ENCODE assay signal across 15 cellular contexts in the genomic region with DNA sequence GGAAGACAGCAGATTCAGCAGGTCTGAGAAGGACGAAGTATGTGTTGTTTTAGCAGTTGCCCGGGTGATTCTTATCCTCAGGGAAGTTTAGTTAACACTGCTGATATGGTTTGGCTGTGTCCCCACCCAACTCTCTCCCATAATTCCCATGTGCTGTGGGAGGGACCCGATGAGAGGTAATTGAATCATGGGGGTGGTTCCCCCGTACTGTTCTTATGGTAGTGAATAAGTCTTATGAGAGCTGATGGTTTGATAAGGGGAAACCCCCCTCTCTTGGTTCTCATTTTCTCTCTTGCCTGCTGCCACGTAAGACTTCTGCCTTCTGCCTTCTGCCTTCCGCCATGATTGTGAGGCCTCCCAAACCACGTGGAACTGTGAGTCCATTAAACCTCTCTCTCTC.
DNase-seq lines count a peak whose midpoint lies in the region; ATAC-seq, FAIRE-seq and TF ChIP-seq lines count a peak whose summit lies in the region.
"Had no signal": no experiment of that assay in that cellular context is flagged by ENCODE, and none has a peak within 500 bp of the region (broad histone marks: within the 10 kb centered on the region; RNA-seq: fewer than 3 reads in every experiment).

No MANE protein-coding gene starts in this region.

- no peak for TF ChIP-seq CTCF in stomach (IDR thresholded peaks at IDR 0.05)

- H3K36me3 ChIP-seq in small intestine (ENCODE audit: control insufficient read depth in 2 of 2, insufficient read depth in 2 of 2, low read length in 2 of 2) (no peaks in the 10 kb centered on the region), stomach (no peaks in the 10 kb centered on the region)
- H3K36me3 ChIP-seq: cardiac muscle cell, upper lobe of left lung had no signal

- ATAC-seq in activated T-helper 17 cell treated with anti-CD3 and anti-CD28 coated beads, Interleukin-2, amount 50 U/mL, for 72 hours (replicated peaks) = peak; percentile 94
- ATAC-seq in HG02588 (IDR thresholded peaks at IDR 0.05; ENCODE audit: unreplicated experiment) = no peak
- no peak for ATAC-seq in HG02623 (IDR thresholded peaks at IDR 0.05; ENCODE audit: unreplicated experiment)
- ATAC-seq: Right ventricle myocardium inferior had no signal

- no peak for TF ChIP-seq EP300 in stomach (IDR thresholded peaks at IDR 0.05)

- peak overlapping the region; percentile 63 for H3K4me3 Mint-ChIP-seq in activated T-helper 17 cell treated with anti-CD3 and anti-CD28 coated beads, Interleukin-2, amount 50 U/mL, for 72 hours
- H3K4me3 Mint-ChIP-seq in stimulated activated naive CD8-positive, alpha-beta T cell treated with anti-CD3 and anti-CD28 coated beads, Interleukin-15, Interleukin-2, amounts not matched to agents 100 ng/mL and 50 ng/mL, for 24 hours = no peak overlapping the region

- H3K27me3 Mint-ChIP-seq in activated T-helper 17 cell treated with anti-CD3 and anti-CD28 coated beads, Interleukin-2, amount 50 U/mL, for 72 hours = no peaks in the 10 kb centered on the region
- H3K27me3 Mint-ChIP-seq in stimulated activated naive CD8-positive, alpha-beta T cell treated with anti-CD3 and anti-CD28 coated beads, Interleukin-15, Interleukin-2, amounts not matched to agents 100 ng/mL and 50 ng/mL, for 24 hours = peaks cover 5% of the 10 kb centered on the region

- H3K36me3 Mint-ChIP-seq in activated T-helper 17 cell treated with anti-CD3 and anti-CD28 coated beads, Interleukin-2, amount 50 U/mL, for 72 hours (ENCODE audit: low read depth) = no peaks in the 10 kb centered on the region
- peaks cover 4% of the 10 kb centered on the region for H3K36me3 Mint-ChIP-seq in stimulated activated naive CD8-positive, alpha-beta T cell treated with anti-CD3 and anti-CD28 coated beads, Interleukin-15, Interleukin-2, amounts not matched to agents 100 ng/mL and 50 ng/mL, for 24 hours (ENCODE audit: low read depth)

- no peaks in the 10 kb centered on the region for H3K9me3 Mint-ChIP-seq in activated T-helper 17 cell treated with anti-CD3 and anti-CD28 coated beads, Interleukin-2, amount 50 U/mL, for 72 hours
- H3K9me3 Mint-ChIP-seq in stimulated activated naive CD8-positive, alpha-beta T cell treated with anti-CD3 and anti-CD28 coated beads, Interleukin-15, Interleukin-2, amounts not matched to agents 100 ng/mL and 50 ng/mL, for 24 hours = peaks cover 6% of the 10 kb centered on the region

- TF ChIP-seq POLR2A in stomach (IDR thresholded peaks at IDR 0.05) = no peak

- H3K9me3 ChIP-seq in small intestine (ENCODE audit: control insufficient read depth, low read depth) (no peaks in the 10 kb centered on the region), stomach (no peaks in the 10 kb centered on the region)
- H3K9me3 ChIP-seq: upper lobe of left lung had no signal

- peak; percentile 58 for DNase-seq in activated naive CD4-positive, alpha-beta T cell treated with Interleukin-2 at 50 U/mL for 16 hours
- no peak for DNase-seq in activated naive CD4-positive, alpha-beta T cell (lab: John Stamatoyannopoulos, UW)
- peak; percentile 3 for DNase-seq in small intestine
- DNase-seq in stomach = no peak
- DNase-seq: kidney glomerular epithelial cell, NCI-H2081 treated with DMSO at 0.1 percent for 48 hours had no signal

- H3K27ac ChIP-seq in small intestine (ENCODE audit: low read depth in 1 of 2, low read length in 1 of 2) = no peak overlapping the region
- H3K27ac ChIP-seq in stomach = no peak overlapping the region
- H3K27ac ChIP-seq: cardiac muscle cell, upper lobe of left lung had no signal

- H3K4me3 ChIP-seq in small intestine (ENCODE audit: low read depth in 1 of 2, low read length in 2 of 2) = no peak overlapping the region
- no peak overlapping the region for H3K4me3 ChIP-seq in stomach
- H3K4me3 ChIP-seq: cardiac muscle cell, upper lobe of left lung had no signal

- H3K4me1 ChIP-seq in small intestine (ENCODE audit: control insufficient read depth in 2 of 2, insufficient read depth in 1 of 2, low read depth in 1 of 2, low read length in 1 of 2) (no peaks in the 10 kb centered on the region), stomach (peaks cover 0 to 3% (median 0%) of the 10 kb centered on the region in 4 donors)
- H3K4me1 ChIP-seq: upper lobe of left lung had no signal

- intact Hi-C loops in stomach (cut with DNase I; ENCODE audit: low total_unique reads) = no loop called here

- FAIRE-seq in small intestine (lab: Jason Lieb, UNC) = no peak
- FAIRE-seq: HTR-8/SVneo had no signal

- H3K27me3 ChIP-seq in small intestine (ENCODE audit: control insufficient read depth in 2 of 2, insufficient read depth in 2 of 2, low read length in 2 of 2) (no peaks in the 10 kb centered on the region), stomach (peaks cover 0 to 11% (median 8%) of the 10 kb centered on the region in 3 donors)
- H3K27me3 ChIP-seq: cardiac muscle cell, upper lobe of left lung had no signal

- H3K4me1 Mint-ChIP-seq in activated T-helper 17 cell treated with anti-CD3 and anti-CD28 coated beads, Interleukin-2, amount 50 U/mL, for 72 hours = peaks cover 28% of the 10 kb centered on the region
- peaks cover 33% of the 10 kb centered on the region for H3K4me1 Mint-ChIP-seq in stimulated activated naive CD8-positive, alpha-beta T cell treated with anti-CD3 and anti-CD28 coated beads, Interleukin-15, Interleukin-2, amounts not matched to agents 100 ng/mL and 50 ng/mL, for 24 hours (ENCODE audit: low read depth)

- 59 to 82% (median 78%) methylated on average over 7 of the region's 7 CpGs for WGBS in small intestine, 3 donors
- 69 to 77% (median 71%) methylated on average over 7 of the region's 7 CpGs for WGBS in stomach, 5 donors

- peak overlapping the region; percentile 62 for H3K27ac Mint-ChIP-seq in activated T-helper 17 cell treated with anti-CD3 and anti-CD28 coated beads, Interleukin-2, amount 50 U/mL, for 72 hours
- peak overlapping the region; percentile 37 for H3K27ac Mint-ChIP-seq in stimulated activated naive CD8-positive, alpha-beta T cell treated with anti-CD3 and anti-CD28 coated beads, Interleukin-15, Interleukin-2, amounts not matched to agents 100 ng/mL and 50 ng/mL, for 24 hours
- H3K27ac Mint-ChIP-seq: activated T-helper 2 cell treated with anti-CD3 and anti-CD28 coated beads, Interferon-gamma antibody, Interleukin-2, Interleukin-4, amounts not matched to agents 10 μg/mL and 5 μg/mL and 100 μg/mL, durations not matched to agents 14 hours and 24 hours and 36 hours had no signal

Comparison
In these comparisons a context has a peak if more than half of its experiments do, and no peak if none do; other contexts are left out.
1. DNase-seq: peak in activated naive CD4-positive, alpha-beta T cell treated with Interleukin-2 at 50 U/mL for 16 hours (single experiment) and small intestine (single experiment); none in activated naive CD4-positive, alpha-beta T cell (0 of 4) and stomach (single experiment).